8 cellular contexts compared by ENCODE assay signal in genomic region chr17:4711671-4712111, GRCh38. TPM values are rescaled to one million over a fixed set of nuclear protein-coding genes. Genes with fewer than 3 reads are reported as not detected.
DNase-seq lines count a peak whose midpoint lies in the region; ATAC-seq and TF ChIP-seq lines count a peak whose summit lies in the region.

No MANE protein-coding gene starts in this region.

- ATAC-seq in Panc1 (no peak), gastroesophageal sphincter (no peak), HG03432 (IDR thresholded peaks at IDR 0.05; ENCODE audit: unreplicated experiment) (no peak), esophagus mucosa (no peak)

- intact Hi-C loops in Panc1 (cut with micrococcal nuclease; ENCODE audit: unreplicated experiment), result no loop called here

- in situ Hi-C loops in Panc1 (cut with HindIII; ENCODE audit: low pct_unique_long_range_greater_than_20kb, low sequenced_read_pairs), result no loop called here

- POLR2A ChIA-PET in Panc1 (lab: Charles Lee), result no interaction called here

- TF ChIP-seq EP300 in gastroesophageal sphincter (IDR thresholded peaks at IDR 0.05), result no peak

- H3K4me3 ChIP-seq in GM12875 (ENCODE audit: low read depth, low read length) (peak overlapping the region; percentile 87), Panc1 (ENCODE audit: low read depth in 2 of 2, low read length in 2 of 2) (peak overlapping the region; percentile 56 to 60; a peak in 3 of 4 replicates), gastroesophageal sphincter (peak overlapping the region in 1 of 2 donors; percentile 74), rectal smooth muscle tissue (ENCODE audit: low read length) (peak overlapping the region; percentile 81)

- H3K9ac ChIP-seq in rectal smooth muscle tissue (ENCODE audit: low read length), result peak overlapping the region; percentile 1

- DNase-seq in Panc1 (ENCODE audit: low read depth, low spot score) (no peak), NCI-H1930 (lab: John Stamatoyannopoulos, UW) (no peak), NCI-H2171 treated with DMSO at 0.1 percent for 48 hours (lab: John Stamatoyannopoulos, UW) (no peak)

- CTCF ChIA-PET in Panc1 (lab: Charles Lee), result interaction anchor here (0.6 kb wide), 1 partner anchor 11 kb away, joined by 3 read pairs; no protein-coding TSS in a partner anchor

- no peak for TF ChIP-seq POLR2A in gastroesophageal sphincter (IDR thresholded peaks at IDR 0.05)

- H3K27me3 ChIP-seq in Panc1 (ENCODE audit: control insufficient read depth, insufficient read depth, low read length) (no peaks in the 10 kb centered on the region), gastroesophageal sphincter (no peaks in the 10 kb centered on the region), rectal smooth muscle tissue (ENCODE audit: control insufficient read depth, insufficient read depth, low read length) (no peaks in the 10 kb centered on the region)

- H3K4me1 ChIP-seq in Panc1 (ENCODE audit: control insufficient read depth, insufficient read depth, low read length) (peaks cover 4% of the 10 kb centered on the region), gastroesophageal sphincter (peaks cover 0 to 34% (median 6%) of the 10 kb centered on the region in 3 donors), rectal smooth muscle tissue (ENCODE audit: control insufficient read depth, insufficient read depth, low read length) (peaks cover 8% of the 10 kb centered on the region)

- TF ChIP-seq CTCF in GM12875 (IDR thresholded peaks at IDR 0.05; ENCODE audit: borderline replicate concordance, insufficient read depth, low read depth, low read length) (no peak), Panc1 (IDR thresholded peaks at IDR 0.05) (no peak), gastroesophageal sphincter (IDR thresholded peaks at IDR 0.05) (no peak)

- no TSS peak for BruUV-seq in Panc1 (replicated peaks; lab: Mats Ljungman, UMichigan)

- H3K27ac ChIP-seq in Panc1 (ENCODE audit: low read length) (peak overlapping the region; percentile 71), gastroesophageal sphincter (peak overlapping the region in 3 of 4 donors; percentile 43 to 91 (median 87)), rectal smooth muscle tissue (ENCODE audit: low read depth, low read length) (peak overlapping the region; percentile 50)

- 65% methylated on average over 4 of the region's 5 CpGs; no CpG with 5 or more reads in 1 of the 2 donors for WGBS in gastroesophageal sphincter (ENCODE audit: low coverage in 1 of 2), 2 donors

- H3K36me3 ChIP-seq in Panc1 (ENCODE audit: control insufficient read depth, insufficient read depth, low read length) (no peaks in the 10 kb centered on the region), gastroesophageal sphincter (peaks cover 0 to 16% of the 10 kb centered on the region in 2 donors), rectal smooth muscle tissue (ENCODE audit: control insufficient read depth, insufficient read depth, low read length) (no peaks in the 10 kb centered on the region)

- H3K9me3 ChIP-seq in Panc1 (ENCODE audit: control insufficient read depth, insufficient read depth, low read depth, low read length) (no peaks in the 10 kb centered on the region), gastroesophageal sphincter (no peaks in the 10 kb centered on the region)

RNA-seq across cellular contexts. Expression of gene ARRB2, which starts 1.3 kb away (rescaled TPM):
- 39.2 TPM for total RNA-seq in Panc1 (2021; ENCODE audit: unreplicated experiment)
- 51.6 TPM for polyA plus RNA-seq in Panc1 (2012; ENCODE audit: insufficient read length)
- total RNA-seq in gastroesophageal sphincter, result 10 to 100 TPM; 18.7 to 33.6 (median 28.5) TPM
- 13.7 TPM for total RNA-seq in esophagus mucosa

RNA-seq across cellular contexts. Expression of gene PELP1, which starts 7.8 kb away (rescaled TPM):
- total RNA-seq in Panc1 (2021; ENCODE audit: unreplicated experiment) (84.1 TPM), gastroesophageal sphincter (10 to 100 TPM; 23.7 to 53.4 (median 28.5) TPM), esophagus mucosa (24.6 TPM)
- polyA plus RNA-seq in Panc1 (2012; ENCODE audit: insufficient read length), result 41.7 TPM

RNA-seq across cellular contexts. Expression of gene MED11, which starts 19.5 kb away (rescaled TPM):
- 12.5 TPM for total RNA-seq in Panc1 (2021; ENCODE audit: unreplicated experiment)
- polyA plus RNA-seq in Panc1 (2012; ENCODE audit: insufficient read length), result 20.5 TPM
- total RNA-seq in gastroesophageal sphincter, result 10 to 100 TPM; 21.9 to 28.9 (median 22.7) TPM
- total RNA-seq in esophagus mucosa, result 15.6 TPM

RNA-seq across cellular contexts. Expression of gene ZMYND15, which starts 27.9 kb away (rescaled TPM):
- 0.28 TPM for total RNA-seq in Panc1 (2021; ENCODE audit: unreplicated experiment)
- 0.22 TPM for polyA plus RNA-seq in Panc1 (2012; ENCODE audit: insufficient read length)
- total RNA-seq in gastroesophageal sphincter, result 1 to 10 TPM in 1 of 4 donors, under 1 TPM in 2, not detected in 1; 0.31 to 1.2 (median 0.67) TPM
- total RNA-seq in esophagus mucosa, result 0.36 TPM

RNA-seq across cellular contexts. Expression of gene CXCL16, which starts 28.0 kb away (rescaled TPM):
- total RNA-seq in Panc1 (2021; ENCODE audit: unreplicated experiment) (5.3 TPM), gastroesophageal sphincter (10 to 100 TPM in 2 of 4 donors, 1 to 10 TPM in 2; 5.3 to 11.6 (median 8.3) TPM), esophagus mucosa (15.7 TPM)
- polyA plus RNA-seq in Panc1 (2012; ENCODE audit: insufficient read length), result 4.2 TPM
